21 cellular contexts compared by ENCODE assay signal in genomic region chr7:1368150-1368681, GRCh38.
DNase-seq lines count a peak whose midpoint lies in the region; ATAC-seq, FAIRE-seq and TF ChIP-seq lines count a peak whose summit lies in the region.
"Had no signal": no experiment of that assay in that cellular context is flagged by ENCODE, and none has a peak within 500 bp of the region (broad histone marks: within the 10 kb centered on the region; RNA-seq: fewer than 3 reads in every experiment).

No MANE protein-coding gene starts in this region.

- H3K79me2 ChIP-seq in GM23338 (replicated peaks; ENCODE audit: insufficient read depth): no peaks in the 10 kb centered on the region

- no peaks in the 10 kb centered on the region for H3K36me3 Mint-ChIP-seq in GM23338 (ENCODE audit: low read depth)
- no peaks in the 10 kb centered on the region for H3K36me3 Mint-ChIP-seq in activated CD4-positive, alpha-beta memory T cell treated with anti-CD3 and anti-CD28 coated beads for 36 hours

- POLR2A ChIA-PET in A673 (lab: Charles Lee; ENCODE audit: low non-redundant PET): no interaction called here
- POLR2A ChIA-PET in activated CD4-positive, alpha-beta memory T cell treated with anti-CD3 and anti-CD28 coated beads for 36 hours (lab: Charles Lee): no interaction called here

- TF ChIP-seq CTCF in A673 (conservative IDR thresholded peaks at IDR 0.05; ENCODE audit: low read depth, low read length): no peak
- TF ChIP-seq CTCF in GM23338 (conservative IDR thresholded peaks at IDR 0.05; ENCODE audit: low read depth in 2 of 2): no peak
- no peak for TF ChIP-seq CTCF in kidney (IDR thresholded peaks at IDR 0.05; ENCODE audit: borderline replicate concordance, extremely low read depth, insufficient read depth)

- no peak overlapping the region for H3K4me3 Mint-ChIP-seq in GM23338
- H3K4me3 Mint-ChIP-seq in activated CD4-positive, alpha-beta memory T cell treated with anti-CD3 and anti-CD28 coated beads for 36 hours: no peak overlapping the region

- no peak for FAIRE-seq in kidney (lab: Jason Lieb, UNC)
- FAIRE-seq: endothelial cell of umbilical vein, keratinocyte, RCC 7860 had no signal

- peak overlapping the region; percentile 71; the same call in 1 of the 2 replicates for H3K4me2 ChIP-seq in GM23338

- intact Hi-C loops in A673 (cut with micrococcal nuclease; ENCODE audit: unreplicated experiment): loop anchor here (2.0 kb wide), 1 partner anchor 141 kb away; no protein-coding TSS in a partner anchor
- intact Hi-C loops in kidney (cut with DNase I): no loop called here
- intact Hi-C loops in activated CD4-positive, alpha-beta memory T cell treated with anti-CD3 and anti-CD28 coated beads for 36 hours (cut with micrococcal nuclease): no loop called here

- H3K4me1 Mint-ChIP-seq in GM23338: peaks cover 2% of the 10 kb centered on the region; the same call in 1 of the 3 replicates
- no peaks in the 10 kb centered on the region for H3K4me1 Mint-ChIP-seq in activated CD4-positive, alpha-beta memory T cell treated with anti-CD3 and anti-CD28 coated beads for 36 hours (ENCODE audit: low read depth)

- H3K27me3 Mint-ChIP-seq in GM23338 (ENCODE audit: insufficient read depth, low read depth, poor library complexity): peaks cover 32% of the 10 kb centered on the region
- peaks cover 47% of the 10 kb centered on the region for H3K27me3 Mint-ChIP-seq in activated CD4-positive, alpha-beta memory T cell treated with anti-CD3 and anti-CD28 coated beads for 36 hours

- peaks cover 27% of the 10 kb centered on the region for H3K4me1 ChIP-seq in A673 (ENCODE audit: insufficient read depth, low read length, poor library complexity, severe bottlenecking)
- H3K4me1 ChIP-seq in GM23338 (ENCODE audit: insufficient read depth): no peaks in the 10 kb centered on the region; the same call in 1 of the 2 replicates
- H3K4me1 ChIP-seq in kidney (ENCODE audit: control insufficient read depth in 1 of 2, insufficient read depth in 1 of 2, low read depth in 1 of 2, low read length in 2 of 2): no peaks in the 10 kb centered on the region
- H3K4me1 ChIP-seq: body of pancreas, right lobe of liver, SJSA1 had no signal

- H3K27me3 ChIP-seq in A673 (replicated peaks; ENCODE audit: insufficient read depth, low read depth, low read length, poor library complexity) (no peaks in the 10 kb centered on the region), GM23338 (ENCODE audit: insufficient read depth) (peaks cover 13% of the 10 kb centered on the region; the same call in 1 of the 2 replicates)

- H3K4me3 ChIP-seq in A673 (ENCODE audit: low read depth, low read length, poor library complexity, severe bottlenecking): peak overlapping the region; percentile 41
- H3K4me3 ChIP-seq in GM23338: peak overlapping the region; percentile 50
- peak overlapping the region; percentile 73 for H3K4me3 ChIP-seq in SK-N-MC
- H3K4me3 ChIP-seq in kidney (ENCODE audit: low read length in 2 of 2): no peak overlapping the region
- H3K4me3 ChIP-seq: body of pancreas, dorsolateral prefrontal cortex, lung, right lobe of liver, SJSA1 had no signal

- H4K20me1 ChIP-seq in GM23338 (replicated peaks; ENCODE audit: insufficient read depth): no peaks in the 10 kb centered on the region

- H2AFZ ChIP-seq in GM23338: peak overlapping the region; percentile 85

- H3K9me3 ChIP-seq in A673 (ENCODE audit: low read depth, low read length, poor library complexity, severe bottlenecking) (no peaks in the 10 kb centered on the region), SK-N-MC (ENCODE audit: low read depth, low read length) (no peaks in the 10 kb centered on the region), kidney (ENCODE audit: control insufficient read depth in 1 of 2, low read length in 2 of 2) (peaks cover 0 to 6% of the 10 kb centered on the region in 2 donors)
- H3K9me3 ChIP-seq: right lobe of liver, SJSA1 had no signal

- DNase-seq in A673 (ENCODE audit: low spot score): no peak
- DNase-seq in GM23338 (ENCODE audit: low spot score): no peak
- no peak for DNase-seq in SK-N-MC (ENCODE audit: low read depth, low spot score)
- DNase-seq in kidney: peak; percentile 62
- no peak for DNase-seq in activated CD4-positive, alpha-beta memory T cell treated with anti-CD3 and anti-CD28 coated beads for 36 hours
- no peak for DNase-seq in SK-N-DZ (ENCODE audit: low spot score)
- no peak for DNase-seq in activated naive CD4-positive, alpha-beta T cell (lab: John Stamatoyannopoulos, UW)
- DNase-seq: activated naive CD4-positive, alpha-beta T cell treated with Interleukin-2 at 50 U/mL for 16 hours; body of pancreas; Calu3; cerebellar nuclear complex; dorsolateral prefrontal cortex; NCI-H1092 treated with DMSO at 0.1 percent for 48 hours; NCI-H187 had no signal

- no peaks in the 10 kb centered on the region for H3K9me3 Mint-ChIP-seq in GM23338
- H3K9me3 Mint-ChIP-seq in activated CD4-positive, alpha-beta memory T cell treated with anti-CD3 and anti-CD28 coated beads for 36 hours: peaks cover 7% of the 10 kb centered on the region

- H3K9ac ChIP-seq in SK-N-MC (ENCODE audit: insufficient read length): no peak overlapping the region
- H3K9ac ChIP-seq in kidney (ENCODE audit: low read length in 2 of 2): no peak overlapping the region

- H3K36me3 ChIP-seq in A673 (ENCODE audit: insufficient read depth, low read length, poor library complexity, severe bottlenecking) (no peaks in the 10 kb centered on the region), GM23338 (ENCODE audit: insufficient read depth) (no peaks in the 10 kb centered on the region), SK-N-MC (ENCODE audit: insufficient read depth, low read length) (no peaks in the 10 kb centered on the region), kidney (ENCODE audit: control insufficient read depth in 1 of 2, insufficient read depth in 2 of 2, low read length in 2 of 2) (no peaks in the 10 kb centered on the region)
- H3K36me3 ChIP-seq: right lobe of liver, SJSA1 had no signal

- H3K27ac Mint-ChIP-seq in GM23338: no peak overlapping the region
- H3K27ac Mint-ChIP-seq in activated CD4-positive, alpha-beta memory T cell treated with anti-CD3 and anti-CD28 coated beads for 36 hours: no peak overlapping the region

- ATAC-seq in GM23338 (peak; percentile 6), HG02798 (IDR thresholded peaks at IDR 0.05; ENCODE audit: poor library complexity, unreplicated experiment) (no peak)
- ATAC-seq: body of pancreas, right lobe of liver had no signal

- CTCF ChIA-PET in A673 (lab: Charles Lee): interaction anchor here (0.5 to 1.0 kb wide), 18 partner anchors 9 to 195 kb away, joined by 3 to 29 read pairs (median 6); no protein-coding TSS in a partner anchor
- CTCF ChIA-PET in activated CD4-positive, alpha-beta memory T cell treated with anti-CD3 and anti-CD28 coated beads for 36 hours (lab: Charles Lee): interaction anchor here (0.7 kb wide), 1 partner anchor 49 kb away, joined by 3 read pairs; no protein-coding TSS in a partner anchor

- H3K27ac ChIP-seq in A673 (ENCODE audit: low read depth, low read length, poor library complexity, severe bottlenecking) (peak overlapping the region; percentile 44), GM23338 (ENCODE audit: low read depth) (no peak overlapping the region), SK-N-MC (peak overlapping the region; percentile 60; the same call in 1 of the 2 replicates), kidney (ENCODE audit: low read depth in 2 of 2, low read length in 2 of 2) (no peak overlapping the region)
- H3K27ac ChIP-seq: body of pancreas, dorsolateral prefrontal cortex, right lobe of liver, SJSA1 had no signal

- no peaks in the 10 kb centered on the region for H3F3A ChIP-seq in GM23338 (replicated peaks; ENCODE audit: low read depth)

- no peaks in the 10 kb centered on the region for H3K9me2 ChIP-seq in GM23338 (ENCODE audit: insufficient read depth)

- no TSS peak for BruUV-seq in A673 (replicated peaks; lab: Mats Ljungman, UMichigan)

TF ChIP-seq in GM23338, 12 proteins besides CTCF, POLR2A, EP300 and RAD21 (continues in another document):
- no peak for TF ChIP-seq STAT1 (IDR thresholded peaks at IDR 0.05; ENCODE audit: unreplicated experiment)
- no peak for TF ChIP-seq NANOG (IDR thresholded peaks at IDR 0.05; ENCODE audit: borderline replicate concordance)
- no peak for TF ChIP-seq CREB1 (CRISPR knock-in tag; IDR thresholded peaks at IDR 0.05; ENCODE audit: low read depth)

Comparison
In these comparisons a context has a peak if more than half of its experiments do, and no peak if none do; other contexts are left out.
1. H3K27ac ChIP-seq: peak in A673 (single experiment) and SK-N-MC (single experiment); none in GM23338 (single experiment) and kidney (0 of 2).
2. H3K4me3 ChIP-seq: peak in A673 (single experiment), GM23338 (single experiment) and SK-N-MC (single experiment); none in kidney (0 of 2).